In the genomic region with DNA sequence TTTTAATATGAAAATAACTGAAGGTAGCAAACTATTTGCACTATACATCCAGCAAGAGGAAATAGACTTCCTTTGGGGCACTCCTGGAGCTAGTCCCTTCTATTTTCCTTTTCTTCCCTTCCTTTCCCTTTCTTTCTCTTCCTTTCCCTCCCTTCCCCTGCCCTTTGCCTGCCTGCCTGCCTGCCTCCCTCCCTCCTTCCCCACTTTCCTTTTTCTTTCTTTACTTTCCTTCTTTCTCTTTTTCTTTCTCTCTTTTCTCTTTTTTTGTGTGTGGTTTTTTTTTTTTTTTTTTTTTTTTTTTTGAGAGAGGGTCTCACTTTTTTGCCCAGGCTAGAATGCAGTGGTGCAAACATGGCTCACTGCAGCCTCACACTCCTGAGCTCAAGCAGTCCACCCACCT, we compare ENCODE assay signal across 24 cellular contexts. TPM values are rescaled to one million over a fixed set of nuclear protein-coding genes. Genes with fewer than 3 reads are reported as not detected.
DNase-seq lines count a peak whose midpoint lies in the region; ATAC-seq, FAIRE-seq and TF ChIP-seq lines count a peak whose summit lies in the region.
"Had no signal": no experiment of that assay in that cellular context is flagged by ENCODE, and none has a peak within 500 bp of the region (broad histone marks: within the 10 kb centered on the region; RNA-seq: fewer than 3 reads in every experiment).

No MANE protein-coding gene starts in this region.

- H3K36me3 Mint-ChIP-seq in activated T-cell treated with anti-CD3 and anti-CD28 coated beads, Interleukin-2, amount 50 U/mL, for 72 hours (ENCODE audit: insufficient read depth in 2 of 2), result peaks cover 5 to 7% of the 10 kb centered on the region in 2 donors

- BruUV-seq in K562 (replicated peaks; lab: Mats Ljungman, UMichigan), result no TSS peak

- peaks cover 28% of the 10 kb centered on the region for H3K4me1 Mint-ChIP-seq in activated T-cell treated with anti-CD3 and anti-CD28 coated beads, Interleukin-2, amount 50 U/mL, for 72 hours (ENCODE audit: low read depth)

- no peak overlapping the region for H3K27ac ChIP-seq in HEK293 (ENCODE audit: extremely low read depth, low read depth, low read length)
- no peak overlapping the region for H3K27ac ChIP-seq in K562 (ENCODE audit: extremely low read depth, low read depth, low read length)
- no peak overlapping the region for H3K27ac ChIP-seq in sigmoid colon
- H3K27ac ChIP-seq: C4-2B, SJCRH30 had no signal

- no peak for ATAC-seq in activated T-cell treated with anti-CD3 and anti-CD28 coated beads, Interleukin-2, amount 50 U/mL, for 72 hours (replicated peaks in 1 of 2)
- no peak for ATAC-seq in K562
- ATAC-seq in GM19035 (IDR thresholded peaks at IDR 0.05; ENCODE audit: unreplicated experiment), result no peak
- ATAC-seq: HCT116, Right ventricle myocardium inferior had no signal

- H3K4me2 ChIP-seq in K562 (ENCODE audit: insufficient read depth, low read length), result no peak overlapping the region

- H3K27me3 ChIP-seq in K562 (ENCODE audit: control insufficient read depth in 2 of 2, insufficient read depth in 2 of 2, low read length in 2 of 2) (no peaks in the 10 kb centered on the region), sigmoid colon (no peaks in the 10 kb centered on the region)
- H3K27me3 ChIP-seq: SJCRH30 had no signal

- POLR2A ChIA-PET in HEK293 (lab: Yijun Ruan, JAX) (no interaction called here), K562 (lab: Yijun Ruan, JAX) (interaction anchor here (0.5 to 2.4 kb wide), 5 partner anchors 9 to 255 kb away, joined by 3 to 7 read pairs (median 5); partner anchors contain the start of gene CXXC5)

- H3K9me1 ChIP-seq in K562 (ENCODE audit: control insufficient read depth, insufficient read depth, low read length), result peaks cover 3% of the 10 kb centered on the region

- H2AFZ ChIP-seq in K562 (ENCODE audit: low read depth, low read length), result no peak overlapping the region

- no peak overlapping the region for H3K9ac ChIP-seq in K562 (ENCODE audit: insufficient read depth in 1 of 2, low read depth in 2 of 2, low read length in 2 of 2)

- H3K9me3 ChIP-seq in HEK293 (ENCODE audit: control insufficient read depth, insufficient read depth, low read depth, low read length) (no peaks in the 10 kb centered on the region), K562 (replicated peaks; ENCODE audit: control insufficient read depth, insufficient read depth, low read depth, low read length) (no peaks in the 10 kb centered on the region), sigmoid colon (no peaks in the 10 kb centered on the region)
- H3K9me3 ChIP-seq: SJCRH30 had no signal

- H3K4me3 Mint-ChIP-seq in activated T-cell treated with anti-CD3 and anti-CD28 coated beads, Interleukin-2, amount 50 U/mL, for 72 hours, result no peak overlapping the region

- no peaks in the 10 kb centered on the region for H3K9me3 Mint-ChIP-seq in activated T-cell treated with anti-CD3 and anti-CD28 coated beads, Interleukin-2, amount 50 U/mL, for 72 hours
- H3K9me3 Mint-ChIP-seq: CD8-positive, alpha-beta memory T cell had no signal

- DNase-seq in activated T-cell treated with anti-CD3 and anti-CD28 coated beads, Interleukin-2, amount 50 U/mL, for 72 hours, result no peak
- DNase-seq in activated T-cell treated with anti-CD3 and anti-CD28 coated beads, Interleukin-2, amount 50 U/mL, for 48 hours, result no peak
- DNase-seq in K562 (ENCODE audit: extremely low read depth in 1 of 4, low spot score in 3 of 4), result no peak
- peak; percentile 24 for DNase-seq in sigmoid colon
- no peak for DNase-seq in NCI-H1930 (lab: John Stamatoyannopoulos, UW)
- DNase-seq: CD8-positive, alpha-beta memory T cell; DMS 273 treated with DMSO at 0.1 percent for 48 hours; DMS79; EL; GF-D8; Kasumi-1; NCI-H1105 treated with DMSO at 0.1 percent for 48 hours; NCI-H146; NCI-H2029; NCI-H446; NCI-H524 treated with DMSO at 0.1 percent for 48 hours; NCI-H774; SJCRH30 had no signal

- in situ Hi-C loops in K562 (cut with MboI), result loop anchor here (5.0 to 10.0 kb wide), 2 partner anchors 131 to 224 kb away; no protein-coding TSS in a partner anchor

- peak overlapping the region; percentile 46 for H3K27ac Mint-ChIP-seq in activated T-cell treated with anti-CD3 and anti-CD28 coated beads, Interleukin-2, amount 50 U/mL, for 72 hours

- no peak for TF ChIP-seq POLR2A in K562 (conservative IDR thresholded peaks at IDR 0.05)
- no peak for TF ChIP-seq POLR2A in sigmoid colon (IDR thresholded peaks at IDR 0.05)

- H3K79me2 ChIP-seq in K562 (ENCODE audit: control insufficient read depth, insufficient read depth, low read length), result peaks cover 5% of the 10 kb centered on the region; the same call in 2 of the 3 replicates

- no peaks in the 10 kb centered on the region for H3K27me3 Mint-ChIP-seq in activated T-cell treated with anti-CD3 and anti-CD28 coated beads, Interleukin-2, amount 50 U/mL, for 72 hours (ENCODE audit: low read depth)
- H3K27me3 Mint-ChIP-seq: CD8-positive, alpha-beta memory T cell had no signal

- H3K4me1 ChIP-seq in HEK293 (ENCODE audit: control insufficient read depth, insufficient read depth, low read length), result no peaks in the 10 kb centered on the region
- H3K4me1 ChIP-seq in K562 (replicated peaks in 1 of 2; ENCODE audit: control insufficient read depth in 2 of 2, insufficient read depth in 2 of 2, low read length in 2 of 2), result peaks cover 4 to 6% of the 10 kb centered on the region in 2 experiments; a peak in 3 of 5 replicates
- peaks cover 0 to 9% (median 4%) of the 10 kb centered on the region in 4 donors for H3K4me1 ChIP-seq in sigmoid colon

- H3K36me3 ChIP-seq in HEK293 (ENCODE audit: control insufficient read depth in 2 of 2, insufficient read depth in 1 of 2, low read length in 2 of 2), result peaks cover 22 to 55% of the 10 kb centered on the region in 2 experiments
- peaks cover 50% of the 10 kb centered on the region for H3K36me3 ChIP-seq in K562 (ENCODE audit: control insufficient read depth, insufficient read depth, low read length)
- peaks cover 0 to 20% (median 12%) of the 10 kb centered on the region in 4 donors for H3K36me3 ChIP-seq in sigmoid colon

- CTCF ChIA-PET in HEK293 (lab: Yijun Ruan, JAX), result interaction anchor here (0.6 to 14.2 kb wide), 5 partner anchors 10 to 338 kb away, joined by 3 to 269 read pairs (median 37); no protein-coding TSS in a partner anchor
- CTCF ChIA-PET in K562 (lab: Yijun Ruan, JAX; ENCODE audit: low intra/inter-chr PET ratio), result no interaction called here

- no peak for TF ChIP-seq RAD21 in K562 (CRISPR knock-in tag; conservative IDR thresholded peaks at IDR 0.05 in 1 of 2, IDR thresholded peaks at IDR 0.05 in 1 of 2)

- intact Hi-C loops in K562 (cut with micrococcal nuclease) (loop anchor here (2.0 to 10.0 kb wide), 3 partner anchors 208 to 334 kb away; no protein-coding TSS in a partner anchor), sigmoid colon (cut with DNase I) (no loop called here)

- no peak overlapping the region for H3K4me3 ChIP-seq in HEK293 (ENCODE audit: low read depth, low read length)
- H3K4me3 ChIP-seq in K562, result no peak overlapping the region
- H3K4me3 ChIP-seq in sigmoid colon, result no peak overlapping the region
- H3K4me3 ChIP-seq: SJCRH30 had no signal

- TF ChIP-seq EP300 in K562 (IDR thresholded peaks at IDR 0.05; ENCODE audit: low read length) (no peak), sigmoid colon (IDR thresholded peaks at IDR 0.05) (no peak)

- TF ChIP-seq CTCF in HEK293 (tag by site-specific recombination; IDR thresholded peaks at IDR 0.05), result no peak
- no peak for TF ChIP-seq CTCF in K562 (IDR thresholded peaks at IDR 0.05 in 2 of 3, conservative IDR thresholded peaks at IDR 0.05 in 1 of 3; ENCODE audit: insufficient read depth in 2 of 3, low read depth in 1 of 3, low read length in 3 of 3)
- no peak for TF ChIP-seq CTCF in sigmoid colon (IDR thresholded peaks at IDR 0.05)

- FAIRE-seq in K562 (lab: Jason Lieb, UNC), result no peak
- FAIRE-seq: GM12891 had no signal

- H4K20me1 ChIP-seq in K562 (replicated peaks; ENCODE audit: control insufficient read depth, insufficient read depth, low read length), result 0 out of 2 replicates have a peak, but pooled peaks cover 3% of the 10 kb centered on the region

TF ChIP-seq in HEK293, 187 proteins besides CTCF, POLR2A, EP300 and RAD21 (continues in another document):
- no peak for TF ChIP-seq ZNF501 (tag by site-specific recombination; IDR thresholded peaks at IDR 0.05)
- TF ChIP-seq ZNF366 (tag by site-specific recombination; conservative IDR thresholded peaks at IDR 0.05), result peak; percentile 76
- no peak for TF ChIP-seq ZNF426 (tag by site-specific recombination; IDR thresholded peaks at IDR 0.05)
- TF ChIP-seq ZNF776 (tag by site-specific recombination; IDR thresholded peaks at IDR 0.05; ENCODE audit: borderline replicate concordance), result no peak

TF ChIP-seq in K562, 482 proteins besides CTCF, POLR2A, EP300 and RAD21 (continues in another document):
- no peak for TF ChIP-seq NFIX (CRISPR knock-in tag; IDR thresholded peaks at IDR 0.05; ENCODE audit: low read depth)
- TF ChIP-seq SUPT5H (IDR thresholded peaks at IDR 0.05), result no peak
- TF ChIP-seq KDM2B (CRISPR knock-in tag; IDR thresholded peaks at IDR 0.05), result no peak

RNA-seq across cellular contexts. Expression of gene CXXC5, which starts 17.3 kb away (rescaled TPM):
- 1 to 10 TPM; 1.2 to 1.9 TPM for total RNA-seq in activated T-cell treated with anti-CD3 and anti-CD28 coated beads, Interleukin-2, amount 50 U/mL, for 72 hours
- 44.6 and 81.0 TPM in 2 replicates for total RNA-seq in K562 (2011; cell fraction: chromatin; rRNA removed; ENCODE audit: low replicate concordance)
- total RNA-seq in K562 (2011; cell fraction: nucleolus; rRNA removed), result 52.9 TPM in 2 replicates
- total RNA-seq in K562 (2011; cell fraction: nucleoplasm; rRNA removed), result 37.8 and 55.7 TPM in 2 replicates
- total RNA-seq in K562 (2014; rRNA removed) (121 and 123 TPM in 2 replicates), K562 (2014; rRNA removed; fragmentation: Illumina TruSeq; extraction: Trizol) (24.1 and 25.8 TPM in 2 replicates), K562 (2015; rRNA removed; fragmentation: Illumina TruSeq; extraction: Trizol) (40.6 and 45.1 TPM in 2 replicates), K562 (2021) (79.3 and 87.8 TPM in 2 replicates), sigmoid colon (10 to 100 TPM; 16.7 to 25.3 (median 18.5) TPM)
- polyA plus RNA-seq in K562 (2011; rRNA removed) (44.8 and 51.8 TPM in 2 replicates), K562 (2014; fragmentation: Illumina TruSeq; extraction: Trizol) (45.8 and 61.2 TPM in 2 replicates), K562 (2014; fragmentation: Nextera tagmentation; extraction: Ambion mirVana) (1 to 10 TPM; 1.9 to 4.6 TPM), K562 (2014; rRNA removed) (63.8 and 67.0 TPM in 2 replicates), sigmoid colon (10 to 100 TPM; 15.7 to 30.0 (median 28.1) TPM)
- polyA plus RNA-seq in K562 (2011; cell fraction: cytosol; rRNA removed), result 47.3 and 134 TPM in 2 replicates
- 34.3 and 47.7 TPM in 2 replicates for polyA plus RNA-seq in K562 (2011; cell fraction: nucleus; rRNA removed)
- 63.1 and 65.7 TPM in 2 replicates for polyA plus RNA-seq in K562 (2012)
- 27.1 and 39.4 TPM in 2 replicates for polyA minus RNA-seq in K562 (2011; rRNA and poly(A)+ RNA removed)
- polyA minus RNA-seq in K562 (2011; cell fraction: cytosol; rRNA and poly(A)+ RNA removed), result 47.5 and 54.4 TPM in 2 replicates
- 29.4 and 36.8 TPM in 2 replicates for polyA minus RNA-seq in K562 (2011; cell fraction: nucleus; rRNA and poly(A)+ RNA removed)

Comparison
In these comparisons a context has a peak if more than half of its experiments do, and no peak if none do; other contexts are left out.
1. RNA of gene CXXC5, which starts 17.3 kb away (total RNA-seq): 24.1 to 123 TPM in K562 and 16.7 to 25.3 TPM in sigmoid colon; 1.2 to 1.9 TPM in activated T-cell treated with anti-CD3 and anti-CD28 coated beads, Interleukin-2, amount 50 U/mL, for 72 hours; every median in the first group is over 4 times any median in the second.